32 cellular contexts compared by ENCODE assay signal in genomic region chr2:234583331-234583730, GRCh38.
"Had no signal": no experiment of that assay in that cellular context is flagged by ENCODE, and none has a peak within 500 bp of the region (broad histone marks: within the 10 kb centered on the region; RNA-seq: fewer than 3 reads in every experiment).

No MANE protein-coding gene starts in this region.

- H3K36me3 ChIP-seq: ovary, spleen, suprapubic skin, tibial artery, transverse colon, upper lobe of right lung, uterus had no signal

- H3K4me3 Mint-ChIP-seq: naive thymus-derived CD8-positive, alpha-beta T cell; natural killer cell treated with Interleukin-12 subunit alpha and Interleukin-12 subunit beta and Interleukin-15 and Interleukin-18, amount 100 ng/mL, for 72 hours; nephron progenitor cell; neural crest cell; stimulated activated memory B cell treated with anti-CD40 and anti-IgM and Interleukin-4, amounts not matched to agents 10 μg/mL and 1 μg/mL and 100 μg/mL, for 72 hours; stimulated activated naive CD8-positive, alpha-beta T cell treated with anti-CD3 and anti-CD28 coated beads, Interleukin-15, amount 100 ng/mL, for 72 hours; type B pancreatic cell had no signal

- H3K9me3 Mint-ChIP-seq: naive thymus-derived CD8-positive, alpha-beta T cell; natural killer cell treated with Interleukin-12 subunit alpha and Interleukin-12 subunit beta and Interleukin-15 and Interleukin-18, amount 100 ng/mL, for 72 hours; nephron progenitor cell; stimulated activated memory B cell treated with anti-CD40 and anti-IgM and Interleukin-4, amounts not matched to agents 10 μg/mL and 1 μg/mL and 100 μg/mL, for 72 hours; stimulated activated naive CD8-positive, alpha-beta T cell treated with anti-CD3 and anti-CD28 coated beads, Interleukin-15, amount 100 ng/mL, for 72 hours; type B pancreatic cell had no signal

- DNase-seq: naive thymus-derived CD8-positive, alpha-beta T cell; nephron progenitor cell; occipital lobe; ovary; posterior cingulate gyrus; psoas muscle; right cardiac atrium; spleen; stimulated activated CD4-positive, alpha-beta T cell treated with anti-CD3 and anti-CD28 coated beads, Interleukin-12 subunit alpha, Interleukin-12 subunit beta, amount 100 ng/mL, for 4 hours; stimulated activated CD4-positive, alpha-beta T cell treated with anti-CD3 and anti-CD28 coated beads, Interleukin-1b, Interleukin-23, amount 100 ng/mL, for 48 hours; stimulated activated CD4-positive, alpha-beta T cell treated with anti-CD3 and anti-CD28 coated beads, Interleukin-4, amount 100 ng/mL, for 1 hour; stimulated activated CD4-positive, alpha-beta T cell treated with anti-CD3 and anti-CD28 coated beads, Interleukin-4, amount 100 ng/mL, for 4 hours; stimulated activated CD8-positive, alpha-beta memory T cell treated with anti-CD3 and anti-CD28 coated beads, Interleukin-4, amount 100 ng/mL, for 48 hours; stimulated activated naive CD4-positive, alpha-beta T cell; stimulated activated naive CD8-positive, alpha-beta T cell treated with anti-CD3 and anti-CD28 coated beads, Interleukin-15, amount 100 ng/mL, for 72 hours; stimulated activated naive CD8-positive, alpha-beta T cell treated with anti-CD3 and anti-CD28 coated beads, Interleukin-15, Interleukin-2, amounts not matched to agents 100 U/mL and 50 U/mL, for 24 hours; substantia nigra; testis; tibial artery; transverse colon; upper lobe of right lung; uterus had no signal

- H3K4me1 ChIP-seq: parathyroid adenoma, psoas muscle, suprapubic skin, testis, tibial artery, transverse colon, upper lobe of right lung, uterus had no signal

- ATAC-seq: naive thymus-derived CD8-positive, alpha-beta T cell; natural killer cell treated with Interleukin-12 subunit alpha and Interleukin-12 subunit beta and Interleukin-15 and Interleukin-18, amount 100 ng/mL, for 72 hours; psoas muscle; right cardiac atrium; sciatic nerve; stimulated activated memory B cell treated with anti-CD40 and anti-IgM and Interleukin-4, amounts not matched to agents 10 μg/mL and 1 μg/mL and 100 μg/mL, for 72 hours; stimulated activated naive CD8-positive, alpha-beta T cell treated with anti-CD3 and anti-CD28 coated beads, Interleukin-15, amount 100 ng/mL, for 72 hours; stimulated activated naive CD8-positive, alpha-beta T cell treated with anti-CD3 and anti-CD28 coated beads, Interleukin-15, Interleukin-2, amounts not matched to agents 100 U/mL and 50 U/mL, for 24 hours; upper lobe of right lung had no signal

- H3K27me3 ChIP-seq: ovary, spleen, suprapubic skin, testis, tibial artery, transverse colon, upper lobe of right lung, uterus had no signal

- H3K27ac ChIP-seq: ovary, parathyroid adenoma, psoas muscle, skin epidermis, spleen, suprapubic skin, testis, tibial artery, transverse colon, upper lobe of right lung, uterus had no signal

- H2AFZ ChIP-seq: parathyroid adenoma had no signal

- H3K9me3 ChIP-seq: ovary, psoas muscle, spleen, suprapubic skin, testis, tibial artery, transverse colon, upper lobe of right lung, uterus had no signal

- H3K4me2 ChIP-seq: smooth muscle cell had no signal

- H3K79me2 ChIP-seq: parathyroid adenoma had no signal

- H3K4me1 Mint-ChIP-seq: naive thymus-derived CD8-positive, alpha-beta T cell; stimulated activated naive CD8-positive, alpha-beta T cell treated with anti-CD3 and anti-CD28 coated beads, Interleukin-15, amount 100 ng/mL, for 72 hours had no signal

- H3K9ac ChIP-seq: parathyroid adenoma had no signal

- H3K27ac Mint-ChIP-seq: naive thymus-derived CD8-positive, alpha-beta T cell; natural killer cell treated with Interleukin-12 subunit alpha and Interleukin-12 subunit beta and Interleukin-15 and Interleukin-18, amount 100 ng/mL, for 72 hours; nephron progenitor cell; progenitor cell of endocrine pancreas; stimulated activated memory B cell treated with anti-CD40 and anti-IgM and Interleukin-4, amounts not matched to agents 10 μg/mL and 1 μg/mL and 100 μg/mL, for 72 hours; type B pancreatic cell had no signal

- H3K36me3 Mint-ChIP-seq: naive thymus-derived CD8-positive, alpha-beta T cell; natural killer cell treated with Interleukin-12 subunit alpha and Interleukin-12 subunit beta and Interleukin-15 and Interleukin-18, amount 100 ng/mL, for 72 hours; stimulated activated memory B cell treated with anti-CD40 and anti-IgM and Interleukin-4, amounts not matched to agents 10 μg/mL and 1 μg/mL and 100 μg/mL, for 72 hours; type B pancreatic cell had no signal

- H3K4me3 ChIP-seq: ovary, psoas muscle, skin epidermis, smooth muscle cell, spleen, suprapubic skin, testis, tibial artery, transverse colon, upper lobe of right lung, uterus had no signal
